In the genomic region with DNA sequence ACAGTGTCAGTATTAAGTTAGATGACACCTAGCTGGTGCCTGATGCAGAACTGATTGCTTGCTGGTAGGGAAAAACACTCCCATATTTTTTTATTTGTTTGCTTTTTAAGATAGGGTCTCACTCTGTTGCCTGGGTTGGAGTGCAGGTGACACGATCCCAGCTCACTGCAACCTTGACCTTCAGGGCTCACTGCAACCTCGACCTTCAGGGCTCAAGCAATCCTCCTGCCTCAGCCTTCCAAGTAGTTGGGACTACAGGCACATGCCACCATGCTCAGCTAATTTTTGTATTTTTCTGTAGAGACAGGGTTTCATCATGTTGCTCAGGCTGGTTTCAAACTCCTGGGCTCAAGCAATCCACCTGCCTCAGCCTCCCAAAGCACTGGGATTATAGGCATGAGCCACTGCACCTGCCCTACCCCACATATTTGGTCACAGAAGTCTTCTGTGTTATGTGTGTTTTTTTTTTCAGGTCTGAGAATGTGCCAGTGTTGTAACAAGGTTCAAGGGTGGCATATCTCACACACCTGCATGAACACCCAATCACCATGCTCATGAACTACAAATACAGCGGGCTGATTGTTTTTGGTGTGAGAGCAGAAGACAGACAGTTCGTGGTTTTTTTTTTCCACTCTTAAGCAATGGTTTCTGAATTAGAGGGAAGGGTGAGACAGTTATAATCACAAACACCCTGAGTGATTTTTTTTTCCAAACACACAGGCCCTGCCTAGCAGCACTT, we compare ENCODE assay signal across 21 cellular contexts. TPM values are rescaled to one million over a fixed set of nuclear protein-coding genes. Genes with fewer than 3 reads are reported as not detected.
DNase-seq lines count a peak whose midpoint lies in the region; ATAC-seq and TF ChIP-seq lines count a peak whose summit lies in the region.
"Had no signal": no experiment of that assay in that cellular context is flagged by ENCODE, and none has a peak within 500 bp of the region (broad histone marks: within the 10 kb centered on the region; RNA-seq: fewer than 3 reads in every experiment).

No MANE protein-coding gene starts in this region.

- 100% methylated on average over 4 of the region's 4 CpGs for WGBS in mammary epithelial cell (ENCODE audit: low coverage, missing lambda C conversion rate)
- WGBS in liver: 26% methylated on average over 4 of the region's 4 CpGs
- 64 to 66% methylated on average over 4 of the region's 4 CpGs for WGBS in upper lobe of left lung, 2 donors

- TF ChIP-seq CTCF in mammary epithelial cell (conservative IDR thresholded peaks at IDR 0.05 in 1 of 2, IDR thresholded peaks at IDR 0.05 in 1 of 2; ENCODE audit: extremely low read depth in 1 of 2, insufficient read depth in 1 of 2, low read depth in 1 of 2, low read length in 2 of 2) (no peak), breast epithelium (IDR thresholded peaks at IDR 0.05) (no peak), liver (IDR thresholded peaks at IDR 0.05; ENCODE audit: low read depth, low read length, missing input control) (no peak), upper lobe of left lung (IDR thresholded peaks at IDR 0.05) (no peak)

- no peaks in the 10 kb centered on the region for H3K9me3 ChIP-seq in mammary epithelial cell (replicated peaks; ENCODE audit: insufficient read depth, low read length)
- no peaks in the 10 kb centered on the region for H3K9me3 ChIP-seq in breast epithelium
- H3K9me3 ChIP-seq in liver (ENCODE audit: control insufficient read depth in 4 of 4, low read length in 3 of 4): no peaks in the 10 kb centered on the region
- no peaks in the 10 kb centered on the region for H3K9me3 ChIP-seq in upper lobe of left lung

- TF ChIP-seq EP300 in upper lobe of left lung (IDR thresholded peaks at IDR 0.05): no peak

- CTCF ChIA-PET in mammary epithelial cell (lab: Charles Lee; ENCODE audit: low non-redundant PET): no interaction called here

- H3K27ac ChIP-seq in mammary epithelial cell (ENCODE audit: insufficient read depth, low read depth, low read length) (no peak overlapping the region), breast epithelium (no peak overlapping the region), liver (ENCODE audit: low read depth in 1 of 2, low read length in 2 of 2) (peak overlapping the region; percentile 68 to 82), upper lobe of left lung (peak overlapping the region in 3 of 4 donors; percentile 27 to 48 (median 34))
- H3K27ac ChIP-seq: RWPE1, VCaP had no signal

- TF ChIP-seq RAD21 in liver (IDR thresholded peaks at IDR 0.05): peak; percentile 28 to 34

- H3K79me2 ChIP-seq in mammary epithelial cell (ENCODE audit: insufficient read depth, low read length): peaks cover 85% of the 10 kb centered on the region

- intact Hi-C loops in mammary epithelial cell (cut with micrococcal nuclease) (no loop called here), breast epithelium (cut with DNase I; ENCODE audit: low total_unique reads) (no loop called here)

- no TSS peak for BruUV-seq in mammary epithelial cell (replicated peaks; lab: Mats Ljungman, UMichigan)

- H4K20me1 ChIP-seq in mammary epithelial cell (ENCODE audit: insufficient read depth, low read length): no peaks in the 10 kb centered on the region

- in situ Hi-C loops in mammary epithelial cell (cut with MboI; ENCODE audit: low sequenced_read_pairs in 2 of 2): no loop called here

- H3K4me3 ChIP-seq in mammary epithelial cell (replicated peaks in 1 of 3; ENCODE audit: insufficient read depth in 1 of 3, low read depth in 2 of 3, low read length in 3 of 3) (no peak overlapping the region), breast epithelium (no peak overlapping the region), liver (ENCODE audit: low read depth in 1 of 3, low read length in 3 of 3) (peak overlapping the region in 1 of 3 donors; percentile 6), upper lobe of left lung (no peak overlapping the region)
- H3K4me3 ChIP-seq: GM12878 had no signal

- dilution Hi-C loops in mammary epithelial cell (cut with HindIII; ENCODE audit: low sequenced_read_pairs): no loop called here

- TF ChIP-seq POLR2A in breast epithelium (IDR thresholded peaks at IDR 0.05): no peak
- TF ChIP-seq POLR2A in upper lobe of left lung (IDR thresholded peaks at IDR 0.05): no peak

- H3K36me3 ChIP-seq in mammary epithelial cell (ENCODE audit: insufficient read depth, low read length): no peaks in the 10 kb centered on the region
- H3K36me3 ChIP-seq in breast epithelium: no peaks in the 10 kb centered on the region
- H3K36me3 ChIP-seq in liver (ENCODE audit: control insufficient read depth in 4 of 4, insufficient read depth in 3 of 4, low read depth in 1 of 4, low read length in 3 of 4): no peaks in the 10 kb centered on the region
- no peaks in the 10 kb centered on the region for H3K36me3 ChIP-seq in upper lobe of left lung

- H3K4me1 ChIP-seq in mammary epithelial cell (ENCODE audit: insufficient read depth, low read length) (no peaks in the 10 kb centered on the region), breast epithelium (no peaks in the 10 kb centered on the region), liver (ENCODE audit: control insufficient read depth in 4 of 4, insufficient read depth in 4 of 4, low read length in 3 of 4) (peaks cover 16 to 52% (median 43%) of the 10 kb centered on the region in 4 donors), upper lobe of left lung (peaks cover 0 to 45% (median 23%) of the 10 kb centered on the region in 4 donors)

- H3K4me2 ChIP-seq in mammary epithelial cell (ENCODE audit: insufficient read depth, low read depth, low read length): no peak overlapping the region

- peak; percentile 24 for DNase-seq in mammary epithelial cell
- DNase-seq in breast epithelium (ENCODE audit: low spot score in 2 of 2): no peak
- DNase-seq in NCI-H774 (lab: John Stamatoyannopoulos, UW): peak; percentile 40
- peak in 1 of 2 donors; percentile 28 for DNase-seq in upper lobe of left lung
- DNase-seq in SKM-1 (lab: John Stamatoyannopoulos, UW; ENCODE audit: unreplicated experiment): no peak
- DNase-seq in NCI-H2227 (lab: John Stamatoyannopoulos, UW; ENCODE audit: unreplicated experiment): no peak
- DNase-seq: activated CD4-positive, alpha-beta memory T cell treated with anti-CD3 and anti-CD28 coated beads, Interleukin-2, amount 10 ng/mL, durations not matched to agents 7 days and 5 days; amygdala; cerebellar nuclear complex; effector memory CD8-positive, alpha-beta T cell; hippocampal formation; kidney glomerular epithelial cell; NCI-H1048; stimulated activated CD4-positive, alpha-beta T cell treated with anti-CD3 and anti-CD28 coated beads, Interleukin-2, amount 100 ng/mL, for 24 hours; substantia nigra; T-helper 1 cell had no signal

- H3K27me3 ChIP-seq in mammary epithelial cell (ENCODE audit: insufficient read depth, low read length) (no peaks in the 10 kb centered on the region), breast epithelium (no peaks in the 10 kb centered on the region), liver (ENCODE audit: control insufficient read depth in 4 of 4, insufficient read depth in 4 of 4, low read length in 3 of 4) (no peaks in the 10 kb centered on the region), upper lobe of left lung (no peaks in the 10 kb centered on the region)

- H3K9ac ChIP-seq in mammary epithelial cell (ENCODE audit: insufficient read depth, low read length) (no peak overlapping the region), liver (ENCODE audit: low read depth in 1 of 2, low read length in 2 of 2) (peak overlapping the region in 1 of 2 donors; percentile 14)

- H2AFZ ChIP-seq in mammary epithelial cell (ENCODE audit: low read depth, low read length): no peak overlapping the region

- ATAC-seq in upper lobe of left lung (ENCODE audit: low FRiP score in 2 of 2): peak in 1 of 2 donors; percentile 69
- ATAC-seq in GM18907 (IDR thresholded peaks at IDR 0.05; ENCODE audit: unreplicated experiment): no peak
- ATAC-seq: effector memory CD8-positive, alpha-beta T cell; GM12878 had no signal

TF ChIP-seq in liver, 16 proteins besides CTCF, POLR2A, EP300 and RAD21 (continues in another document):
- TF ChIP-seq, protein P1, sequence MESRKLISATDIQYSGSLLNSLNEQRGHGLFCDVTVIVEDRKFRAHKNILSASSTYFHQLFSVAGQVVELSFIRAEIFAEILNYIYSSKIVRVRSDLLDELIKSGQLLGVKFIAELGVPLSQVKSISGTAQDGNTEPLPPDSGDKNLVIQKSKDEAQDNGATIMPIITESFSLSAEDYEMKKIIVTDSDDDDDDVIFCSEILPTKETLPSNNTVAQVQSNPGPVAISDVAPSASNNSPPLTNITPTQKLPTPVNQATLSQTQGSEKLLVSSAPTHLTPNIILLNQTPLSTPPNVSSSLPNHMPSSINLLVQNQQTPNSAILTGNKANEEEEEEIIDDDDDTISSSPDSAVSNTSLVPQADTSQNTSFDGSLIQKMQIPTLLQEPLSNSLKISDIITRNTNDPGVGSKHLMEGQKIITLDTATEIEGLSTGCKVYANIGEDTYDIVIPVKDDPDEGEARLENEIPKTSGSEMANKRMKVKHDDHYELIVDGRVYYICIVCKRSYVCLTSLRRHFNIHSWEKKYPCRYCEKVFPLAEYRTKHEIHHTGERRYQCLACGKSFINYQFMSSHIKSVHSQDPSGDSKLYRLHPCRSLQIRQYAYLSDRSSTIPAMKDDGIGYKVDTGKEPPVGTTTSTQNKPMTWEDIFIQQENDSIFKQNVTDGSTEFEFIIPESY (IDR thresholded peaks at IDR 0.05): peak; percentile 59
- TF ChIP-seq YY1 (IDR thresholded peaks at IDR 0.05) (peak; percentile 39), HNF4G (IDR thresholded peaks at IDR 0.05) (peak; percentile 72), RXRA (IDR thresholded peaks at IDR 0.05) (peak; percentile 80 to 87)

RNA-seq across cellular contexts. Expression of a gene that starts 22.8 kb away (rescaled TPM):
- total RNA-seq in mammary epithelial cell (10 to 100 TPM; 80.4 to 95.3 TPM), breast epithelium (100 to 1,000 TPM; 112 to 178 (median 128) TPM), liver (10 to 100 TPM; 24.5 to 94.0 TPM), upper lobe of left lung (100 to 1,000 TPM in 5 of 6 donors, 10 to 100 TPM in 1; 87.5 to 233 (median 152) TPM)
- polyA plus RNA-seq in mammary epithelial cell (24.0 TPM), liver (10 to 100 TPM; 12.0 to 12.3 TPM)
- polyA minus RNA-seq in mammary epithelial cell: 90.9 TPM

RNA-seq across cellular contexts. Expression of a gene that starts 55.5 kb away (rescaled TPM):
- total RNA-seq in mammary epithelial cell: 100 to 1,000 TPM in 1 of 2 donors, 10 to 100 TPM in 1; 47.7 to 180 TPM
- 392 TPM for polyA plus RNA-seq in mammary epithelial cell
- 43.2 TPM for polyA minus RNA-seq in mammary epithelial cell
- 10 to 100 TPM; 28.3 to 76.0 (median 28.4) TPM for total RNA-seq in breast epithelium
- total RNA-seq in liver: 10 to 100 TPM; 26.7 to 30.9 TPM
- 10 to 100 TPM; 83.8 to 97.3 TPM for polyA plus RNA-seq in liver
- total RNA-seq in upper lobe of left lung: 10 to 100 TPM in 5 of 6 donors, 1 to 10 TPM in 1; 4.2 to 54.4 (median 28.9) TPM

Comparison
In these comparisons a context has a peak if more than half of its experiments do, and no peak if none do; other contexts are left out.
1. DNase-seq: peak in mammary epithelial cell (single experiment) and NCI-H774 (single experiment); none in breast epithelium (0 of 2), SKM-1 (single experiment) and NCI-H2227 (single experiment).
2. H3K27ac ChIP-seq: peak in liver (2 of 2) and upper lobe of left lung (3 of 4); none in mammary epithelial cell (single experiment) and breast epithelium (0 of 2).